In the genomic region with DNA sequence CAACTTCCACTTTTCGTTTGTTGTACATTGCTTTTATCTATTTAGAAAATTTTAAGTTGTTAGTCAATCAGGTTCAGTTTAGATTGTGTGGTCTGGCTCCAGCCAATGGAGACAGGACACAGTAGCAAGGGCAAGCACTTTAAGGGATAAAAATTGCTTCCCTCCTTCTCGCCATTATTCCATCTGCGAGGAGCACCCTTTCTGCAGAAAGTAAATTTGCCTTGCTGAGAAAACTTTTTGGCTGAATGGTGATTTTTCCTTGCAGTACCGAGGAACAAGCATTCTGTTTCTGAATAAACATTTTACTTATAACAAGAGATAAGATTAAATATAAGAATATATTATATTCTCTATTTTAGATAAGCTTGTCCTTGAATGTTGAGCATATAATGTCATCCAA, we compare ENCODE assay signal across 23 cellular contexts.
"Had no signal": no experiment of that assay in that cellular context is flagged by ENCODE, and none has a peak within 500 bp of the region (broad histone marks: within the 10 kb centered on the region; RNA-seq: fewer than 3 reads in every experiment).

No MANE protein-coding gene starts in this region.

- H3K9ac ChIP-seq: SK-N-SH had no signal

- DNase-seq: KBM-7, MV-4-11, NCI-H1048, NCI-H1105, NCI-H1417, NCI-H1436 treated with DMSO at 0.1 percent for 48 hours, NCI-H1694, NCI-H187 treated with DMSO at 0.1 percent for 48 hours, NCI-H2029 treated with DMSO at 0.1 percent for 48 hours, NCI-H2171, NCI-H226, NCI-H446, NCI-H510A, NCI-H524 treated with DMSO at 0.1 percent for 48 hours, NCI-H69, NCI-H774, SHP77, SK-N-SH, SW 1271, T-cell had no signal

- ATAC-seq: T-cell had no signal

- H3K27ac Mint-ChIP-seq: IgD-negative memory B cell; T-cell; T-helper 1 cell treated with Interleukin-12 subunit alpha and Interleukin-12 subunit beta and Interleukin-4 antibody, amounts not matched to agents 30 μg/mL and 1 μg/mL, for 36 hours had no signal

- H3K4me2 ChIP-seq: SK-N-SH had no signal

- H3K27ac ChIP-seq: RWPE1 had no signal

- H3K4me3 Mint-ChIP-seq: IgD-negative memory B cell; T-cell; T-helper 1 cell treated with Interleukin-12 subunit alpha and Interleukin-12 subunit beta and Interleukin-4 antibody, amounts not matched to agents 30 μg/mL and 1 μg/mL, for 36 hours had no signal
